ENCODE assay signal across 9 cellular contexts in the genomic region with DNA sequence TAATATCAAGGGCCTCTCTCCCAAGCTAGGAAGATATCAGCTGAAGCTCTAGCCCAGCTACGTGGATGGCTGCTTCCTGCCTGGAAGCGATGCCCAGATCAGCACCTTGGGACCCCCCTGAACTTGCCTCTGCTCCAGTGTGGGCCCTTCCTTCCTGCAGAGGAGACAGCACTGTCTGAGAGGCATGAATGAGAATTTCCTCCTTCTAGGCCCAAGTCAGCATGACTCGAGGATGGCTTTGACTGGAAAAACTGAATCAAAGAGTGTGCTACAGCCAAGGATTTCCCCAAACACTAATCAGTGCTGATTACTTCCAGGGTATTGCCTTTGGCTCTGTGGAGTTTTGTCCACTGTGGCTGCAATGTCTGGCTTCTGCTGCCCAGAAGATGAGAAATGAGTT. TPM values are rescaled to one million over a fixed set of nuclear protein-coding genes. Genes with fewer than 3 reads are reported as not detected.
DNase-seq lines count a peak whose midpoint lies in the region; ATAC-seq and TF ChIP-seq lines count a peak whose summit lies in the region.
"Had no signal": no experiment of that assay in that cellular context is flagged by ENCODE, and none has a peak within 500 bp of the region (broad histone marks: within the 10 kb centered on the region; RNA-seq: fewer than 3 reads in every experiment).

No MANE protein-coding gene starts in this region.

- no peaks in the 10 kb centered on the region for H3K9me3 ChIP-seq in body of pancreas
- no peaks in the 10 kb centered on the region for H3K9me3 ChIP-seq in thoracic aorta

- WGBS in body of pancreas, 2 donors: 65 to 75% methylated on average over 3 of the region's 3 CpGs

- no peak for DNase-seq in activated CD4-positive, CD25-positive, alpha-beta regulatory T cell treated with anti-CD3 and anti-CD28 coated beads, Interleukin-2, amount 50 U/mL, for 72 hours
- DNase-seq in body of pancreas: no peak
- DNase-seq in iPS-NIHi7 (ENCODE audit: extremely low spot score): peak; percentile 7
- no peak for DNase-seq in thoracic aorta (ENCODE audit: low spot score)
- DNase-seq in NCI-H1048 (lab: John Stamatoyannopoulos, UW): no peak
- DNase-seq: NCI-H146 had no signal

- peaks cover 67% of the 10 kb centered on the region for H3K4me1 ChIP-seq in body of pancreas
- peaks cover 49 to 100% of the 10 kb centered on the region in 2 donors for H3K4me1 ChIP-seq in thoracic aorta (ENCODE audit: control insufficient read depth in 1 of 2, low read depth in 2 of 2)

- H3K27me3 ChIP-seq in body of pancreas: no peaks in the 10 kb centered on the region
- H3K27me3 ChIP-seq in thoracic aorta (replicated peaks; ENCODE audit: insufficient read depth): no peaks in the 10 kb centered on the region

- TF ChIP-seq POLR2A in body of pancreas (IDR thresholded peaks at IDR 0.05): no peak

- intact Hi-C loops in body of pancreas (cut with DNase I): no loop called here

- H3K4me3 ChIP-seq in body of pancreas: no peak overlapping the region
- H3K4me3 ChIP-seq in thoracic aorta: no peak overlapping the region

- TF ChIP-seq CTCF in body of pancreas (IDR thresholded peaks at IDR 0.05): no peak
- TF ChIP-seq CTCF in thoracic aorta (IDR thresholded peaks at IDR 0.05): no peak

- H3K27ac ChIP-seq in body of pancreas (peak overlapping the region in 3 of 4 donors; percentile 20 to 48 (median 34)), thoracic aorta (peak overlapping the region; percentile 3 to 46)

- H3K36me3 ChIP-seq in body of pancreas (replicated peaks in 1 of 2; ENCODE audit: insufficient read depth in 1 of 2, low read depth in 2 of 2): no peaks in the 10 kb centered on the region
- no peaks in the 10 kb centered on the region for H3K36me3 ChIP-seq in thoracic aorta

- peak; percentile 21 to 36 for ATAC-seq in activated CD4-positive, CD25-positive, alpha-beta regulatory T cell treated with anti-CD3 and anti-CD28 coated beads, Interleukin-2, amount 50 U/mL, for 24 hours
- ATAC-seq in body of pancreas (no peak), thoracic aorta (ENCODE audit: insufficient number of reproducible peaks, low FRiP score, low read depth) (no peak), HG03565 (IDR thresholded peaks at IDR 0.05; ENCODE audit: unreplicated experiment) (no peak), HG02798 (IDR thresholded peaks at IDR 0.05; ENCODE audit: poor library complexity, unreplicated experiment) (no peak)

RNA-seq across cellular contexts. Expression of gene FLNB, which starts 36.4 kb away (rescaled TPM):
- total RNA-seq in body of pancreas: 100 to 1,000 TPM; 104 to 121 TPM
- total RNA-seq in thoracic aorta: 100 to 1,000 TPM in 1 of 2 donors, 10 to 100 TPM in 1; 96.9 to 139 TPM

Comparison
In these comparisons a context has a peak if more than half of its experiments do, and no peak if none do; other contexts are left out.
1. ATAC-seq: peak in activated CD4-positive, CD25-positive, alpha-beta regulatory T cell treated with anti-CD3 and anti-CD28 coated beads, Interleukin-2, amount 50 U/mL, for 24 hours (2 of 2); none in body of pancreas (single experiment), thoracic aorta (single experiment), HG03565 (single experiment) and HG02798 (single experiment).